Comparison of ENCODE assay signal across 1 cellular context in the genomic region with DNA sequence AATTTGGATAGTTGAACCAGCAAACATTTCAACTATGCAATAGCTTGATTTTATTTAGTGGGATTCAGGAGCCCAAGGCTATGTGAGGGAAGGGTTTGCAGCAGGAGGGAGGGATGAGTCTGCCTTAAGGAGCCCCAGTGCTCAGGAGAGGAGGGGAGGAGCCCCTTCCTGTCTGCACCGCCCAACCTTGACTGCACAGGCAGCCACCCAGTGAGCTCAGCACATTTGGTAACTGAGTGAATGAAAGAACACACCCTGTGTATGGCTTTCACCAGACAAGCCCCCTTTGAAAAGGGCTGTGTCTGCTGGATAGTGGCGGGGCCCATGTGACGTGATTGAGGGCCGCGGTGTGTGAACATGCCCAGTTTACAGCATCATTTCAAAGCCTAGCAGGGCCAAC.
TF ChIP-seq lines count a peak whose summit lies in the region.

No MANE protein-coding gene starts in this region.

TF ChIP-seq in HepG2, 621 proteins besides CTCF, POLR2A, EP300 and RAD21 (continued from another document):
- TF ChIP-seq, protein P1, sequence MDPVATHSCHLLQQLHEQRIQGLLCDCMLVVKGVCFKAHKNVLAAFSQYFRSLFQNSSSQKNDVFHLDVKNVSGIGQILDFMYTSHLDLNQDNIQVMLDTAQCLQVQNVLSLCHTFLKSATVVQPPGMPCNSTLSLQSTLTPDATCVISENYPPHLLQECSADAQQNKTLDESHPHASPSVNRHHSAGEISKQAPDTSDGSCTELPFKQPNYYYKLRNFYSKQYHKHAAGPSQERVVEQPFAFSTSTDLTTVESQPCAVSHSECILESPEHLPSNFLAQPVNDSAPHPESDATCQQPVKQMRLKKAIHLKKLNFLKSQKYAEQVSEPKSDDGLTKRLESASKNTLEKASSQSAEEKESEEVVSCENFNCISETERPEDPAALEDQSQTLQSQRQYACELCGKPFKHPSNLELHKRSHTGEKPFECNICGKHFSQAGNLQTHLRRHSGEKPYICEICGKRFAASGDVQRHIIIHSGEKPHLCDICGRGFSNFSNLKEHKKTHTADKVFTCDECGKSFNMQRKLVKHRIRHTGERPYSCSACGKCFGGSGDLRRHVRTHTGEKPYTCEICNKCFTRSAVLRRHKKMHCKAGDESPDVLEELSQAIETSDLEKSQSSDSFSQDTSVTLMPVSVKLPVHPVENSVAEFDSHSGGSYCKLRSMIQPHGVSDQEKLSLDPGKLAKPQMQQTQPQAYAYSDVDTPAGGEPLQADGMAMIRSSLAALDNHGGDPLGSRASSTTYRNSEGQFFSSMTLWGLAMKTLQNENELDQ (CRISPR knock-in tag; IDR thresholded peaks at IDR 0.05; ENCODE audit: borderline replicate concordance) = no peak
- TF ChIP-seq, protein P2, sequence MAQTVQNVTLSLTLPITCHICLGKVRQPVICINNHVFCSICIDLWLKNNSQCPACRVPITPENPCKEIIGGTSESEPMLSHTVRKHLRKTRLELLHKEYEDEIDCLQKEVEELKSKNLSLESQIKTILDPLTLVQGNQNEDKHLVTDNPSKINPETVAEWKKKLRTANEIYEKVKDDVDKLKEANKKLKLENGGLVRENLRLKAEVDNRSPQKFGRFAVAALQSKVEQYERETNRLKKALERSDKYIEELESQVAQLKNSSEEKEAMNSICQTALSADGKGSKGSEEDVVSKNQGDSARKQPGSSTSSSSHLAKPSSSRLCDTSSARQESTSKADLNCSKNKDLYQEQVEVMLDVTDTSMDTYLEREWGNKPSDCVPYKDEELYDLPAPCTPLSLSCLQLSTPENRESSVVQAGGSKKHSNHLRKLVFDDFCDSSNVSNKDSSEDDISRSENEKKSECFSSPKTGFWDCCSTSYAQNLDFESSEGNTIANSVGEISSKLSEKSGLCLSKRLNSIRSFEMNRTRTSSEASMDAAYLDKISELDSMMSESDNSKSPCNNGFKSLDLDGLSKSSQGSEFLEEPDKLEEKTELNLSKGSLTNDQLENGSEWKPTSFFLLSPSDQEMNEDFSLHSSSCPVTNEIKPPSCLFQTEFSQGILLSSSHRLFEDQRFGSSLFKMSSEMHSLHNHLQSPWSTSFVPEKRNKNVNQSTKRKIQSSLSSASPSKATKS (CRISPR knock-in tag; IDR thresholded peaks at IDR 0.05) = 0 out of 2 replicates have a peak, but pooled peaks have one; percentile 33
- no peak for TF ChIP-seq PHF8 (CRISPR knock-in tag; IDR thresholded peaks at IDR 0.05)
- TF ChIP-seq, protein P3, sequence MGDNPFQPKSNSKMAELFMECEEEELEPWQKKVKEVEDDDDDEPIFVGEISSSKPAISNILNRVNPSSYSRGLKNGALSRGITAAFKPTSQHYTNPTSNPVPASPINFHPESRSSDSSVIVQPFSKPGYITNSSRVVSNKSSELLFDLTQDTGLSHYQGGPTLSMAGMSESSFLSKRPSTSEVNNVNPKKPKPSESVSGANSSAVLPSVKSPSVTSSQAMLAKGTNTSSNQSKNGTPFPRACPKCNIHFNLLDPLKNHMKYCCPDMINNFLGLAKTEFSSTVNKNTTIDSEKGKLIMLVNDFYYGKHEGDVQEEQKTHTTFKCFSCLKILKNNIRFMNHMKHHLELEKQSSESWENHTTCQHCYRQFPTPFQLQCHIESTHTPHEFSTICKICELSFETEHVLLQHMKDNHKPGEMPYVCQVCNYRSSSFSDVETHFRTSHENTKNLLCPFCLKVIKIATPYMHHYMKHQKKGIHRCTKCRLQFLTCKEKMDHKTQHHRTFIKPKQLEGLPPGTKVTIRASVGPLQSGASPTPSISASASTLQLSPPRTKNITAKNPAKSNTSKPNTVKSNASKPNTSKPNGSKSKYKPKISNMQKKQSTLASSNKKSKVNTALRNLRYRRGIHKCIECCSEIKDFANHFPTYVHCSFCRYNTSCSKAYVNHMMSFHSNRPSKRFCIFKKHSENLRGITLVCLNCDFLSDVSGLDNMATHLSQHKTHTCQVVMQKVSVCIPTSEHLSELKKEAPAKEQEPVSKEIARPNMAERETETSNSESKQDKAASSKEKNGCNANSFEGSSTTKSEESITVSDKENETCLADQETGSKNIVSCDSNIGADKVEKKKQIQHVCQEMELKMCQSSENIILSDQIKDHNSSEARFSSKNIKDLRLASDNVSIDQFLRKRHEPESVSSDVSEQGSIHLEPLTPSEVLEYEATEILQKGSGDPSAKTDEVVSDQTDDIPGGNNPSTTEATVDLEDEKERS (CRISPR knock-in tag; IDR thresholded peaks at IDR 0.05) = no peak
- TF ChIP-seq, protein P4, sequence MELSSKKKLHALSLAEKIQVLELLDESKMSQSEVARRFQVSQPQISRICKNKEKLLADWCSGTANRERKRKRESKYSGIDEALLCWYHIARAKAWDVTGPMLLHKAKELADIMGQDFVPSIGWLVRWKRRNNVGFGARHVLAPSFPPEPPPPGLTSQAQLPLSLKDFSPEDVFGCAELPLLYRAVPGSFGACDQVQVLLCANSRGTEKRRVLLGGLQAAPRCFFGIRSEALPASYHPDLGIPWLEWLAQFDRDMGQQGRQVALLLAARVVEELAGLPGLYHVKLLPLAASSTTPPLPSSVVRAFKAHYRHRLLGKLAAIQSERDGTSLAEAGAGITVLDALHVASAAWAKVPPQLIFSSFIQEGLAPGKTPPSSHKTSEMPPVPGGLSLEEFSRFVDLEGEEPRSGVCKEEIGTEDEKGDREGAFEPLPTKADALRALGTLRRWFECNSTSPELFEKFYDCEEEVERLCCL (CRISPR knock-in tag; IDR thresholded peaks at IDR 0.05; ENCODE audit: borderline replicate concordance) = no peak
- TF ChIP-seq, protein P5, sequence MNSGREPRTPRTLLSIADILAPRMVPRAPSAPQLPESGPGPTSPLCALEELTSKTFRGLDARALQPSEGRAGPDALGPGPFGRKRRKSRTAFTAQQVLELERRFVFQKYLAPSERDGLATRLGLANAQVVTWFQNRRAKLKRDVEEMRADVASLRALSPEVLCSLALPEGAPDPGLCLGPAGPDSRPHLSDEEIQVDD (CRISPR knock-in tag; IDR thresholded peaks at IDR 0.05; ENCODE audit: borderline replicate concordance) = no peak
- TF ChIP-seq ZNF20 (CRISPR knock-in tag; IDR thresholded peaks at IDR 0.05) = no peak
- no peak for TF ChIP-seq ZNF607 (CRISPR knock-in tag; IDR thresholded peaks at IDR 0.05; ENCODE audit: borderline replicate concordance)
- TF ChIP-seq CEBPG (CRISPR knock-in tag; IDR thresholded peaks at IDR 0.05) = no peak
- TF ChIP-seq ZNF451 (CRISPR knock-in tag; IDR thresholded peaks at IDR 0.05) = no peak
- TF ChIP-seq RFX1 (IDR thresholded peaks at IDR 0.05) = no peak
- no peak for TF ChIP-seq KLF12 (CRISPR knock-in tag; IDR thresholded peaks at IDR 0.05; ENCODE audit: borderline replicate concordance)
- no peak for TF ChIP-seq ZSCAN12 (CRISPR knock-in tag; IDR thresholded peaks at IDR 0.05)
- no peak for TF ChIP-seq KDM6A (CRISPR knock-in tag; IDR thresholded peaks at IDR 0.05; ENCODE audit: low read depth)
- no peak for TF ChIP-seq RBFOX2 (IDR thresholded peaks at IDR 0.05; ENCODE audit: low read depth, low read length)
- TF ChIP-seq ZNF207 (IDR thresholded peaks at IDR 0.05; ENCODE audit: borderline replicate concordance) = no peak
- TF ChIP-seq STAG1 (CRISPR knock-in tag; IDR thresholded peaks at IDR 0.05) = no peak
- peak; percentile 21 for TF ChIP-seq TEAD3 (CRISPR knock-in tag; optimal IDR thresholded peaks at IDR 0.05; ENCODE audit: borderline replicate concordance)
- no peak for TF ChIP-seq KAT7 (CRISPR knock-in tag; IDR thresholded peaks at IDR 0.05; ENCODE audit: borderline replicate concordance)
- TF ChIP-seq, protein P6, sequence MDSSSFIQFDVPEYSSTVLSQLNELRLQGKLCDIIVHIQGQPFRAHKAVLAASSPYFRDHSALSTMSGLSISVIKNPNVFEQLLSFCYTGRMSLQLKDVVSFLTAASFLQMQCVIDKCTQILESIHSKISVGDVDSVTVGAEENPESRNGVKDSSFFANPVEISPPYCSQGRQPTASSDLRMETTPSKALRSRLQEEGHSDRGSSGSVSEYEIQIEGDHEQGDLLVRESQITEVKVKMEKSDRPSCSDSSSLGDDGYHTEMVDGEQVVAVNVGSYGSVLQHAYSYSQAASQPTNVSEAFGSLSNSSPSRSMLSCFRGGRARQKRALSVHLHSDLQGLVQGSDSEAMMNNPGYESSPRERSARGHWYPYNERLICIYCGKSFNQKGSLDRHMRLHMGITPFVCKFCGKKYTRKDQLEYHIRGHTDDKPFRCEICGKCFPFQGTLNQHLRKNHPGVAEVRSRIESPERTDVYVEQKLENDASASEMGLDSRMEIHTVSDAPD (CRISPR knock-in tag; IDR thresholded peaks at IDR 0.05) = no peak
- TF ChIP-seq ARNT2 (CRISPR knock-in tag; IDR thresholded peaks at IDR 0.05; ENCODE audit: low read depth) = no peak
- TF ChIP-seq ZBTB21 (CRISPR knock-in tag; IDR thresholded peaks at IDR 0.05) = peak; percentile 27; the same call in 1 of the 2 replicates
